In the genomic region with DNA sequence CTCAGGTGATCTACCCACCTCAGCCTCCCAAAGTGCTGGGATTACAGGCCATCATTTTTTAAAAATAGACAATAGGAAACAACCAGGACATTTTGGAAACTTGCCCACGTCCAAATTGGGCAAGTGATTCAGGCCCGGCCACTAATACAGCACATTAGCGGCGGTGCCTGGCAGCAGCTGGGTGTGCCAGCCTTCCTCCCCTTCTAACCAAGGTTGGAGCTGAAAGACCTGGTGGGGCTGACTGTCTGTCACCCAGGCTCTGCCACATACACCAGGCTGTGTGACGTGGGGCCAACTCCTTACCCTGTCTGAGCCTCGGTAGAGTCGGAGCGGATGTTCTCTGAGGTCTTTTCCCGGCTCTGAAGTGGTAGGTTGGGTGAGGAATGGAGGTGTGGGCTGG, we compare ENCODE assay signal across 31 cellular contexts. TPM values are rescaled to one million over a fixed set of nuclear protein-coding genes. Genes with fewer than 3 reads are reported as not detected.
"Had no signal": no experiment of that assay in that cellular context is flagged by ENCODE, and none has a peak within 500 bp of the region (broad histone marks: within the 10 kb centered on the region; RNA-seq: fewer than 3 reads in every experiment).

No MANE protein-coding gene starts in this region.

- H3K27ac ChIP-seq: adrenal gland, body of pancreas, epithelial cell of prostate, esophagus squamous epithelium, gastroesophageal sphincter had no signal

- DNase-seq: activated CD4-positive, alpha-beta memory T cell treated with anti-CD3 and anti-CD28 coated beads for 36 hours; activated CD4-positive, alpha-beta T cell treated with anti-CD3 and anti-CD28 coated beads for 36 hours; activated CD4-positive, alpha-beta T cell treated with anti-CD3 and anti-CD28 coated beads, Interleukin-2, amount 10 ng/mL, durations not matched to agents 24 days and 14 days; activated CD4-positive, CD25-positive, alpha-beta regulatory T cell; activated CD4-positive, CD25-positive, alpha-beta regulatory T cell treated with anti-CD3 and anti-CD28 coated beads, Interleukin-2, amount 50 U/mL, for 72 hours; activated CD8-positive, alpha-beta memory T cell treated with anti-CD3 and anti-CD28 coated beads, Interleukin-2, amount 10 ng/mL, durations not matched to agents 7 days and 5 days; activated CD8-positive, alpha-beta memory T cell treated with anti-CD3 and anti-CD28 coated beads, Interleukin-2, amount 50 U/mL, for 4 hours; activated CD8-positive, alpha-beta T cell treated with anti-CD3 and anti-CD28 coated beads, Interleukin-2, amount 10 ng/mL, durations not matched to agents 7 days and 5 days; activated effector memory CD4-positive, alpha-beta T cell treated with anti-CD3 and anti-CD28 coated beads, Interleukin-2, amount 50 U/mL, for 16 hours; activated naive CD4-positive, alpha-beta T cell treated with anti-CD3 and anti-CD28 coated beads for 36 hours; activated naive CD8-positive, alpha-beta T cell treated with anti-CD3 and anti-CD28 coated beads for 36 hours; activated naive CD8-positive, alpha-beta T cell treated with anti-CD3 and anti-CD28 coated beads, Interleukin-2, amount 50 U/mL, for 24 hours; activated T-cell treated with anti-CD3 and anti-CD28 coated beads, Interleukin-2, amount 50 U/mL, for 1 hour; activated T-cell treated with anti-CD3 and anti-CD28 coated beads, Interleukin-2, amount 50 U/mL, for 48 hours; amygdala; aorta; body of pancreas; caudate nucleus; cortex of kidney; dermis blood vessel endothelial cell; effector CD4-positive, alpha-beta T cell; esophagus squamous epithelium; foreskin melanocyte; T-helper 2 cell had no signal

- H3K4me3 ChIP-seq: adrenal gland, body of pancreas, esophagus squamous epithelium, gastroesophageal sphincter had no signal

- H3K36me3 ChIP-seq: adrenal gland, esophagus squamous epithelium, gastroesophageal sphincter had no signal

- FAIRE-seq: colon, endometrium, endothelial cell of umbilical vein had no signal

- H3K9me3 ChIP-seq: adrenal gland, body of pancreas, esophagus squamous epithelium, gastroesophageal sphincter had no signal

- ATAC-seq: activated CD4-positive, alpha-beta T cell treated with anti-CD3 and anti-CD28 coated beads for 36 hours; activated CD8-positive, alpha-beta memory T cell treated with anti-CD3 and anti-CD28 coated beads, Interleukin-2, amount 10 ng/mL, durations not matched to agents 7 days and 5 days; activated CD8-positive, alpha-beta T cell treated with anti-CD3 and anti-CD28 coated beads, Interleukin-2, amount 10 ng/mL, durations not matched to agents 7 days and 5 days; activated naive CD8-positive, alpha-beta T cell treated with anti-CD3 and anti-CD28 coated beads, Interleukin-2, amount 50 U/mL, for 24 hours; body of pancreas; gastroesophageal sphincter had no signal

- H3K4me1 ChIP-seq: esophagus squamous epithelium, gastroesophageal sphincter had no signal

- H3K27me3 ChIP-seq: adrenal gland, body of pancreas, esophagus squamous epithelium, gastroesophageal sphincter had no signal

RNA-seq across cellular contexts. Expression of a gene that starts 29.6 kb away (rescaled TPM):
- total RNA-seq: activated CD4-positive, alpha-beta memory T cell treated with anti-CD3 and anti-CD28 coated beads for 36 hours; activated CD8-positive, alpha-beta memory T cell treated with anti-CD3 and anti-CD28 coated beads for 36 hours; activated CD8-positive, alpha-beta memory T cell treated with anti-CD3 and anti-CD28 coated beads, Interleukin-2, amount 10 ng/mL, durations not matched to agents 7 days and 5 days; activated naive CD8-positive, alpha-beta T cell treated with anti-CD3 and anti-CD28 coated beads for 36 hours had no signal
